ENCODE assay signal across 16 cellular contexts in the genomic region with DNA sequence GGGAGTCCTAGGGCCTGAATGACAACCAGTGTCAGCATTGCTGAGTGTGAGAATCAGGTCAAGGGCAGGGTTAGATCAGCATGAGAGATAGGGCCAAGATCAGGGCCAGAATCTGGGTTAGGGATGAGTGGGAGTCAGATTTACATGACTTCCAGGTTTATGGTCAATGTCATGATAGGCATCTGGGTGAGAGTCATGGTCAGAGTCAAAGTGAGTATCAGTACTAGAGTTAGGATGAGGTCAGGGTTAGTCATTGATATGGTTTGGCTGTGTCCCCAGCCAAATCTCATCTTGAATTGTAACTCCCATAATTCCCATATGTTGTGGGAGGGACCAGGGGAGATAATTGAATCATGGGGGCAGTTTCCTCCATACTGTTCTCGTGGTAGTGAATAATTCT. TPM values are rescaled to one million over a fixed set of nuclear protein-coding genes. Genes with fewer than 3 reads are reported as not detected.
A peak's percentile ranks its signal among the peaks of the same experiment; 100 is the strongest.
DNase-seq lines count a peak whose midpoint lies in the region; ATAC-seq lines count a peak whose summit lies in the region.
"Had no signal": no experiment of that assay in that cellular context is flagged by ENCODE, and none has a peak within 500 bp of the region (broad histone marks: within the 10 kb centered on the region; RNA-seq: fewer than 3 reads in every experiment).

No MANE protein-coding gene starts in this region.

- DNase-seq in AG08395 (ENCODE audit: low spot score) (peak; percentile 51), EH (ENCODE audit: low read depth) (peak; percentile 54), RPMI7951 (ENCODE audit: low read depth) (peak; percentile 86), fibroblast of peridontal ligament (ENCODE audit: extremely low read depth) (peak; percentile 30), NCI-H2081 treated with DMSO at 0.1 percent for 48 hours (lab: John Stamatoyannopoulos, UW) (no peak), KG1 (lab: John Stamatoyannopoulos, UW) (no peak)
- DNase-seq: activated B cell treated with CpG ODN at 0.5 μM for 24 hours; activated CD4-positive, alpha-beta memory T cell treated with anti-CD3 and anti-CD28 coated beads, Interleukin-2, amount 10 ng/mL, durations not matched to agents 7 days and 5 days; activated T-cell treated with anti-CD3 and anti-CD28 coated beads, Interleukin-2, amount 50 U/mL, for 1 hour; AML-193; CD8-positive, alpha-beta T cell; effector memory CD4-positive, alpha-beta T cell; NCI-H446 treated with DMSO at 0.1 percent for 48 hours; psoas muscle had no signal

- no peak for ATAC-seq in HG02642 (IDR thresholded peaks at IDR 0.05; ENCODE audit: poor library complexity, unreplicated experiment)
- ATAC-seq: CD8-positive, alpha-beta T cell; Panc1; psoas muscle had no signal

RNA-seq across cellular contexts. Expression of a gene that starts 12.3 kb away (rescaled TPM):
- total RNA-seq in RPMI7951 (2014; rRNA removed; shearing (Covaris generic)), result 190 and 247 TPM in 2 replicates

RNA-seq across cellular contexts. Expression of a gene that starts 49.4 kb away (rescaled TPM):
- 29.4 and 32.8 TPM in 2 replicates for total RNA-seq in RPMI7951 (2014; rRNA removed; shearing (Covaris generic))

Comparison
In these comparisons a context has a peak if more than half of its experiments do, and no peak if none do; other contexts are left out.
1. DNase-seq: peak in AG08395 (single experiment), EH (single experiment), RPMI7951 (single experiment) and fibroblast of peridontal ligament (single experiment); none in NCI-H2081 treated with DMSO at 0.1 percent for 48 hours (single experiment) and KG1 (single experiment).